Comparison of ENCODE assay signal across 2 cellular contexts in the genomic region with DNA sequence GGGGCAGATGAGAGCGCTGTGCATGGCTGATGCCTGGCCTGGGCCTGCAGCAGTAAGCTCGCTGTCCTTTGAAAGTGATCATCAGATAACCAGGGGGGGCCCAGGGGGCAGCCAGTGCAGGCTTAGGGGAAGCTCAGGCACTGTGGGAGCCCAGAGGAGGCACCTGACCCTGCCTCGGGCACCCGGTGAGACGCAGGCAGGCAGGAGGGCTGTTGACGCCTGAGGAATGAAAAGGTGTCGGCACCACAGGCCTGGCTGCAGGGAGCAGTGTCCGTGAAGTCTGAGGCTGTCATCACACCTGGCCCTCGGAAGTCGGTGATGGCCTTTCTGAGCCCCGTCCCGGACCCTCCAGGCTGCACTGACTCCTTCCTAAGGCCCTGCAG.
TF ChIP-seq lines count a peak whose summit lies in the region.

No MANE protein-coding gene starts in this region.

TF ChIP-seq in HepG2, 621 proteins besides CTCF, POLR2A, EP300 and RAD21:
- TF ChIP-seq RFXAP (CRISPR knock-in tag; IDR thresholded peaks at IDR 0.05; ENCODE audit: borderline replicate concordance) (no peak), NR2F6 (IDR thresholded peaks at IDR 0.05) (no peak), NR2F6 (CRISPR knock-in tag; IDR thresholded peaks at IDR 0.05) (no peak), RNF2 (conservative IDR thresholded peaks at IDR 0.05; ENCODE audit: low read depth) (no peak), TBX3 (IDR thresholded peaks at IDR 0.05; ENCODE audit: borderline replicate concordance) (no peak), NFE2L2 (IDR thresholded peaks at IDR 0.05; ENCODE audit: low read length) (no peak), NONO (IDR thresholded peaks at IDR 0.05) (no peak), NONO (CRISPR knock-in tag; conservative IDR thresholded peaks at IDR 0.05) (no peak), ZNF781 (CRISPR knock-in tag; IDR thresholded peaks at IDR 0.05; ENCODE audit: borderline replicate concordance, not compliant biosample characterization) (no peak), HNRNPK (IDR thresholded peaks at IDR 0.05; ENCODE audit: low read depth, low read length, poor library complexity, severe bottlenecking) (no peak), PHF8 (CRISPR knock-in tag; IDR thresholded peaks at IDR 0.05) (no peak)
- TF ChIP-seq, protein P1, sequence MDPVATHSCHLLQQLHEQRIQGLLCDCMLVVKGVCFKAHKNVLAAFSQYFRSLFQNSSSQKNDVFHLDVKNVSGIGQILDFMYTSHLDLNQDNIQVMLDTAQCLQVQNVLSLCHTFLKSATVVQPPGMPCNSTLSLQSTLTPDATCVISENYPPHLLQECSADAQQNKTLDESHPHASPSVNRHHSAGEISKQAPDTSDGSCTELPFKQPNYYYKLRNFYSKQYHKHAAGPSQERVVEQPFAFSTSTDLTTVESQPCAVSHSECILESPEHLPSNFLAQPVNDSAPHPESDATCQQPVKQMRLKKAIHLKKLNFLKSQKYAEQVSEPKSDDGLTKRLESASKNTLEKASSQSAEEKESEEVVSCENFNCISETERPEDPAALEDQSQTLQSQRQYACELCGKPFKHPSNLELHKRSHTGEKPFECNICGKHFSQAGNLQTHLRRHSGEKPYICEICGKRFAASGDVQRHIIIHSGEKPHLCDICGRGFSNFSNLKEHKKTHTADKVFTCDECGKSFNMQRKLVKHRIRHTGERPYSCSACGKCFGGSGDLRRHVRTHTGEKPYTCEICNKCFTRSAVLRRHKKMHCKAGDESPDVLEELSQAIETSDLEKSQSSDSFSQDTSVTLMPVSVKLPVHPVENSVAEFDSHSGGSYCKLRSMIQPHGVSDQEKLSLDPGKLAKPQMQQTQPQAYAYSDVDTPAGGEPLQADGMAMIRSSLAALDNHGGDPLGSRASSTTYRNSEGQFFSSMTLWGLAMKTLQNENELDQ (CRISPR knock-in tag; IDR thresholded peaks at IDR 0.05; ENCODE audit: borderline replicate concordance) = no peak
- TF ChIP-seq, protein P2, sequence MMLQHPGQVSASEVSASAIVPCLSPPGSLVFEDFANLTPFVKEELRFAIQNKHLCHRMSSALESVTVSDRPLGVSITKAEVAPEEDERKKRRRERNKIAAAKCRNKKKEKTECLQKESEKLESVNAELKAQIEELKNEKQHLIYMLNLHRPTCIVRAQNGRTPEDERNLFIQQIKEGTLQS (CRISPR knock-in tag; IDR thresholded peaks at IDR 0.05) = no peak
- TF ChIP-seq, protein P3, sequence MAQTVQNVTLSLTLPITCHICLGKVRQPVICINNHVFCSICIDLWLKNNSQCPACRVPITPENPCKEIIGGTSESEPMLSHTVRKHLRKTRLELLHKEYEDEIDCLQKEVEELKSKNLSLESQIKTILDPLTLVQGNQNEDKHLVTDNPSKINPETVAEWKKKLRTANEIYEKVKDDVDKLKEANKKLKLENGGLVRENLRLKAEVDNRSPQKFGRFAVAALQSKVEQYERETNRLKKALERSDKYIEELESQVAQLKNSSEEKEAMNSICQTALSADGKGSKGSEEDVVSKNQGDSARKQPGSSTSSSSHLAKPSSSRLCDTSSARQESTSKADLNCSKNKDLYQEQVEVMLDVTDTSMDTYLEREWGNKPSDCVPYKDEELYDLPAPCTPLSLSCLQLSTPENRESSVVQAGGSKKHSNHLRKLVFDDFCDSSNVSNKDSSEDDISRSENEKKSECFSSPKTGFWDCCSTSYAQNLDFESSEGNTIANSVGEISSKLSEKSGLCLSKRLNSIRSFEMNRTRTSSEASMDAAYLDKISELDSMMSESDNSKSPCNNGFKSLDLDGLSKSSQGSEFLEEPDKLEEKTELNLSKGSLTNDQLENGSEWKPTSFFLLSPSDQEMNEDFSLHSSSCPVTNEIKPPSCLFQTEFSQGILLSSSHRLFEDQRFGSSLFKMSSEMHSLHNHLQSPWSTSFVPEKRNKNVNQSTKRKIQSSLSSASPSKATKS (CRISPR knock-in tag; IDR thresholded peaks at IDR 0.05) = no peak
- TF ChIP-seq, protein P4, sequence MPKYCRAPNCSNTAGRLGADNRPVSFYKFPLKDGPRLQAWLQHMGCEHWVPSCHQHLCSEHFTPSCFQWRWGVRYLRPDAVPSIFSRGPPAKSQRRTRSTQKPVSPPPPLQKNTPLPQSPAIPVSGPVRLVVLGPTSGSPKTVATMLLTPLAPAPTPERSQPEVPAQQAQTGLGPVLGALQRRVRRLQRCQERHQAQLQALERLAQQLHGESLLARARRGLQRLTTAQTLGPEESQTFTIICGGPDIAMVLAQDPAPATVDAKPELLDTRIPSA (CRISPR knock-in tag; IDR thresholded peaks at IDR 0.05; ENCODE audit: borderline replicate concordance) = no peak

TF ChIP-seq in H1, 55 proteins besides CTCF, POLR2A, EP300 and RAD21:
- TF ChIP-seq SIRT6 (IDR thresholded peaks at IDR 0.05; ENCODE audit: low read length) = no peak
- TF ChIP-seq GTF2F1 (IDR thresholded peaks at IDR 0.05; ENCODE audit: borderline replicate concordance, low read depth, low read length) = no peak
- no peak for TF ChIP-seq SP4 (IDR thresholded peaks at IDR 0.05; ENCODE audit: low read length)
- TF ChIP-seq, protein P5, sequence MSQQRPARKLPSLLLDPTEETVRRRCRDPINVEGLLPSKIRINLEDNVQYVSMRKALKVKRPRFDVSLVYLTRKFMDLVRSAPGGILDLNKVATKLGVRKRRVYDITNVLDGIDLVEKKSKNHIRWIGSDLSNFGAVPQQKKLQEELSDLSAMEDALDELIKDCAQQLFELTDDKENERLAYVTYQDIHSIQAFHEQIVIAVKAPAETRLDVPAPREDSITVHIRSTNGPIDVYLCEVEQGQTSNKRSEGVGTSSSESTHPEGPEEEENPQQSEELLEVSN (IDR thresholded peaks at IDR 0.05) = no peak
- no peak for TF ChIP-seq KDM5A (IDR thresholded peaks at IDR 0.05; ENCODE audit: low read length)
- TF ChIP-seq HDAC6 (IDR thresholded peaks at IDR 0.05; ENCODE audit: low read depth, low read length) = no peak
- no peak for TF ChIP-seq RBBP5 (IDR thresholded peaks at IDR 0.05; ENCODE audit: borderline replicate concordance, low read depth, low read length)
- no peak for TF ChIP-seq JUN (IDR thresholded peaks at IDR 0.05; ENCODE audit: low read depth, low read length)
- no peak for TF ChIP-seq BRCA1 (IDR thresholded peaks at IDR 0.05; ENCODE audit: low read depth, low read length)
- TF ChIP-seq, protein P2 (IDR thresholded peaks at IDR 0.05; ENCODE audit: insufficient read depth, low read depth, low read length) = no peak
- TF ChIP-seq, protein P6, sequence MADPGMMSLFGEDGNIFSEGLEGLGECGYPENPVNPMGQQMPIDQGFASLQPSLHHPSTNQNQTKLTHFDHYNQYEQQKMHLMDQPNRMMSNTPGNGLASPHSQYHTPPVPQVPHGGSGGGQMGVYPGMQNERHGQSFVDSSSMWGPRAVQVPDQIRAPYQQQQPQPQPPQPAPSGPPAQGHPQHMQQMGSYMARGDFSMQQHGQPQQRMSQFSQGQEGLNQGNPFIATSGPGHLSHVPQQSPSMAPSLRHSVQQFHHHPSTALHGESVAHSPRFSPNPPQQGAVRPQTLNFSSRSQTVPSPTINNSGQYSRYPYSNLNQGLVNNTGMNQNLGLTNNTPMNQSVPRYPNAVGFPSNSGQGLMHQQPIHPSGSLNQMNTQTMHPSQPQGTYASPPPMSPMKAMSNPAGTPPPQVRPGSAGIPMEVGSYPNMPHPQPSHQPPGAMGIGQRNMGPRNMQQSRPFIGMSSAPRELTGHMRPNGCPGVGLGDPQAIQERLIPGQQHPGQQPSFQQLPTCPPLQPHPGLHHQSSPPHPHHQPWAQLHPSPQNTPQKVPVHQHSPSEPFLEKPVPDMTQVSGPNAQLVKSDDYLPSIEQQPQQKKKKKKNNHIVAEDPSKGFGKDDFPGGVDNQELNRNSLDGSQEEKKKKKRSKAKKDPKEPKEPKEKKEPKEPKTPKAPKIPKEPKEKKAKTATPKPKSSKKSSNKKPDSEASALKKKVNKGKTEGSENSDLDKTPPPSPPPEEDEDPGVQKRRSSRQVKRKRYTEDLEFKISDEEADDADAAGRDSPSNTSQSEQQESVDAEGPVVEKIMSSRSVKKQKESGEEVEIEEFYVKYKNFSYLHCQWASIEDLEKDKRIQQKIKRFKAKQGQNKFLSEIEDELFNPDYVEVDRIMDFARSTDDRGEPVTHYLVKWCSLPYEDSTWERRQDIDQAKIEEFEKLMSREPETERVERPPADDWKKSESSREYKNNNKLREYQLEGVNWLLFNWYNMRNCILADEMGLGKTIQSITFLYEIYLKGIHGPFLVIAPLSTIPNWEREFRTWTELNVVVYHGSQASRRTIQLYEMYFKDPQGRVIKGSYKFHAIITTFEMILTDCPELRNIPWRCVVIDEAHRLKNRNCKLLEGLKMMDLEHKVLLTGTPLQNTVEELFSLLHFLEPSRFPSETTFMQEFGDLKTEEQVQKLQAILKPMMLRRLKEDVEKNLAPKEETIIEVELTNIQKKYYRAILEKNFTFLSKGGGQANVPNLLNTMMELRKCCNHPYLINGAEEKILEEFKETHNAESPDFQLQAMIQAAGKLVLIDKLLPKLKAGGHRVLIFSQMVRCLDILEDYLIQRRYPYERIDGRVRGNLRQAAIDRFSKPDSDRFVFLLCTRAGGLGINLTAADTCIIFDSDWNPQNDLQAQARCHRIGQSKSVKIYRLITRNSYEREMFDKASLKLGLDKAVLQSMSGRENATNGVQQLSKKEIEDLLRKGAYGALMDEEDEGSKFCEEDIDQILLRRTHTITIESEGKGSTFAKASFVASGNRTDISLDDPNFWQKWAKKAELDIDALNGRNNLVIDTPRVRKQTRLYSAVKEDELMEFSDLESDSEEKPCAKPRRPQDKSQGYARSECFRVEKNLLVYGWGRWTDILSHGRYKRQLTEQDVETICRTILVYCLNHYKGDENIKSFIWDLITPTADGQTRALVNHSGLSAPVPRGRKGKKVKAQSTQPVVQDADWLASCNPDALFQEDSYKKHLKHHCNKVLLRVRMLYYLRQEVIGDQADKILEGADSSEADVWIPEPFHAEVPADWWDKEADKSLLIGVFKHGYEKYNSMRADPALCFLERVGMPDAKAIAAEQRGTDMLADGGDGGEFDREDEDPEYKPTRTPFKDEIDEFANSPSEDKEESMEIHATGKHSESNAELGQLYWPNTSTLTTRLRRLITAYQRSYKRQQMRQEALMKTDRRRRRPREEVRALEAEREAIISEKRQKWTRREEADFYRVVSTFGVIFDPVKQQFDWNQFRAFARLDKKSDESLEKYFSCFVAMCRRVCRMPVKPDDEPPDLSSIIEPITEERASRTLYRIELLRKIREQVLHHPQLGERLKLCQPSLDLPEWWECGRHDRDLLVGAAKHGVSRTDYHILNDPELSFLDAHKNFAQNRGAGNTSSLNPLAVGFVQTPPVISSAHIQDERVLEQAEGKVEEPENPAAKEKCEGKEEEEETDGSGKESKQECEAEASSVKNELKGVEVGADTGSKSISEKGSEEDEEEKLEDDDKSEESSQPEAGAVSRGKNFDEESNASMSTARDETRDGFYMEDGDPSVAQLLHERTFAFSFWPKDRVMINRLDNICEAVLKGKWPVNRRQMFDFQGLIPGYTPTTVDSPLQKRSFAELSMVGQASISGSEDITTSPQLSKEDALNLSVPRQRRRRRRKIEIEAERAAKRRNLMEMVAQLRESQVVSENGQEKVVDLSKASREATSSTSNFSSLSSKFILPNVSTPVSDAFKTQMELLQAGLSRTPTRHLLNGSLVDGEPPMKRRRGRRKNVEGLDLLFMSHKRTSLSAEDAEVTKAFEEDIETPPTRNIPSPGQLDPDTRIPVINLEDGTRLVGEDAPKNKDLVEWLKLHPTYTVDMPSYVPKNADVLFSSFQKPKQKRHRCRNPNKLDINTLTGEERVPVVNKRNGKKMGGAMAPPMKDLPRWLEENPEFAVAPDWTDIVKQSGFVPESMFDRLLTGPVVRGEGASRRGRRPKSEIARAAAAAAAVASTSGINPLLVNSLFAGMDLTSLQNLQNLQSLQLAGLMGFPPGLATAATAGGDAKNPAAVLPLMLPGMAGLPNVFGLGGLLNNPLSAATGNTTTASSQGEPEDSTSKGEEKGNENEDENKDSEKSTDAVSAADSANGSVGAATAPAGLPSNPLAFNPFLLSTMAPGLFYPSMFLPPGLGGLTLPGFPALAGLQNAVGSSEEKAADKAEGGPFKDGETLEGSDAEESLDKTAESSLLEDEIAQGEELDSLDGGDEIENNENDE (IDR thresholded peaks at IDR 0.05; ENCODE audit: insufficient replicate concordance, low read length) = no peak
